In genomic region chr9:82454509-82455190, GRCh38 we compare ENCODE assay signal across 27 cellular contexts.
"Had no signal": no experiment of that assay in that cellular context is flagged by ENCODE, and none has a peak within 500 bp of the region (broad histone marks: within the 10 kb centered on the region; RNA-seq: fewer than 3 reads in every experiment).

No MANE protein-coding gene starts in this region.

- H3K4me1 Mint-ChIP-seq: activated CD4-positive, alpha-beta T cell treated with anti-CD3 and anti-CD28 coated beads, Interleukin-2, amount 10 ng/mL, durations not matched to agents 7 days and 5 days; activated naive CD8-positive, alpha-beta T cell treated with anti-CD3 and anti-CD28 coated beads, Interleukin-2, amount 50 U/mL, for 24 hours; T-cell had no signal

- H3K27ac Mint-ChIP-seq: activated CD4-positive, alpha-beta memory T cell treated with anti-CD3 and anti-CD28 coated beads for 36 hours; activated CD4-positive, alpha-beta T cell treated with anti-CD3 and anti-CD28 coated beads, Interleukin-2, amount 10 ng/mL, durations not matched to agents 7 days and 5 days; activated naive CD4-positive, alpha-beta T cell treated with anti-CD3 and anti-CD28 coated beads, Interleukin-2, amount 50 U/mL, for 72 hours; activated naive CD8-positive, alpha-beta T cell treated with anti-CD3 and anti-CD28 coated beads, Interleukin-2, amount 50 U/mL, for 24 hours; brain; T-cell had no signal

- ATAC-seq: activated naive CD4-positive, alpha-beta T cell treated with anti-CD3 and anti-CD28 coated beads, Interleukin-2, amount 50 U/mL, for 72 hours; activated naive CD8-positive, alpha-beta T cell treated with anti-CD3 and anti-CD28 coated beads, Interleukin-2, amount 50 U/mL, for 24 hours; activated T-cell treated with anti-CD3 and anti-CD28 coated beads, Interleukin-2, amount 50 U/mL, for 4 hours; T-cell had no signal

- H3K4me3 Mint-ChIP-seq: activated CD4-positive, alpha-beta memory T cell treated with anti-CD3 and anti-CD28 coated beads for 36 hours; activated CD4-positive, alpha-beta T cell treated with anti-CD3 and anti-CD28 coated beads, Interleukin-2, amount 10 ng/mL, durations not matched to agents 7 days and 5 days; activated naive CD8-positive, alpha-beta T cell treated with anti-CD3 and anti-CD28 coated beads, Interleukin-2, amount 50 U/mL, for 24 hours; activated T-cell treated with anti-CD3 and anti-CD28 coated beads, Interleukin-2, amount 50 U/mL, for 4 hours; brain; T-cell had no signal

- H3K27ac ChIP-seq: SK-N-MC had no signal

- FAIRE-seq: astrocyte, TTC549 had no signal

- H3K27me3 Mint-ChIP-seq: activated CD4-positive, alpha-beta memory T cell treated with anti-CD3 and anti-CD28 coated beads for 36 hours; activated CD4-positive, alpha-beta T cell treated with anti-CD3 and anti-CD28 coated beads, Interleukin-2, amount 10 ng/mL, durations not matched to agents 7 days and 5 days; activated naive CD8-positive, alpha-beta T cell treated with anti-CD3 and anti-CD28 coated beads, Interleukin-2, amount 50 U/mL, for 24 hours; T-cell had no signal

- H3K36me3 Mint-ChIP-seq: activated CD4-positive, alpha-beta memory T cell treated with anti-CD3 and anti-CD28 coated beads for 36 hours; brain; T-cell had no signal

- H3K4me3 ChIP-seq: SK-N-MC had no signal

- DNase-seq: activated CD4-positive, alpha-beta memory T cell treated with anti-CD3 and anti-CD28 coated beads for 36 hours; activated CD4-positive, alpha-beta T cell treated with anti-CD3 and anti-CD28 coated beads, Interleukin-2, amount 10 ng/mL, durations not matched to agents 7 days and 5 days; activated CD4-positive, CD25-positive, alpha-beta regulatory T cell; activated CD8-positive, alpha-beta memory T cell treated with anti-CD3 and anti-CD28 coated beads for 24 hours; activated effector memory CD4-positive, alpha-beta T cell treated with anti-CD3 and anti-CD28 coated beads, Interleukin-2, amount 50 U/mL, for 16 hours; activated naive CD4-positive, alpha-beta T cell treated with Interleukin-2 at 50 U/mL for 16 hours; activated naive CD8-positive, alpha-beta T cell treated with anti-CD3 and anti-CD28 coated beads, Interleukin-2, amount 50 U/mL, for 24 hours; activated T-cell treated with anti-CD3 and anti-CD28 coated beads, Interleukin-2, amount 50 U/mL, for 4 hours; amniotic stem cell; Kasumi-1; KBM-7; NCI-H1105 treated with DMSO at 0.1 percent for 48 hours; NCI-H146; NCI-H187 treated with DMSO at 0.1 percent for 48 hours; NCI-H2081 treated with DMSO at 0.1 percent for 48 hours; NCI-H226; NCI-H526; NCI-H82; SIG-M5; T-cell; T-helper 2 cell; T1000 had no signal
